In genomic region chr3:171393032-171393744, GRCh38 we compare ENCODE assay signal across 12 cellular contexts.
DNase-seq lines count a peak whose midpoint lies in the region; ATAC-seq and TF ChIP-seq lines count a peak whose summit lies in the region.
"Had no signal": no experiment of that assay in that cellular context is flagged by ENCODE, and none has a peak within 500 bp of the region (broad histone marks: within the 10 kb centered on the region; RNA-seq: fewer than 3 reads in every experiment).

No MANE protein-coding gene starts in this region.

- H3K36me3 ChIP-seq in ACC112 (ENCODE audit: insufficient read depth, low read length) (0 out of 2 replicates have a peak, but pooled peaks cover 3% of the 10 kb centered on the region), brain microvascular endothelial cell (replicated peaks) (no peaks in the 10 kb centered on the region)

- H3K27me3 ChIP-seq in ACC112 (ENCODE audit: insufficient read depth, low read length) (no peaks in the 10 kb centered on the region), brain microvascular endothelial cell (replicated peaks) (no peaks in the 10 kb centered on the region)

- H3K4me1 ChIP-seq in ACC112 (ENCODE audit: control insufficient read depth, insufficient read depth, low read length, unreplicated experiment): peaks cover 10% of the 10 kb centered on the region

- no peak for ATAC-seq in GM19452 (IDR thresholded peaks at IDR 0.05; ENCODE audit: unreplicated experiment)
- no peak for ATAC-seq in activated naive CD4-positive, alpha-beta T cell treated with anti-CD3 and anti-CD28 coated beads, Interleukin-2, amount 50 U/mL, for 72 hours

- DNase-seq in NCI-H1105 treated with DMSO at 0.1 percent for 48 hours (lab: John Stamatoyannopoulos, UW) (peak; percentile 88), brain microvascular endothelial cell (peak; percentile 72), islet precursor cell (peak; percentile 60), UCSD-AML1 (lab: John Stamatoyannopoulos, UW; ENCODE audit: unreplicated experiment) (no peak), NCI-H1694 treated with DMSO at 0.1 percent for 48 hours (lab: John Stamatoyannopoulos, UW) (no peak)
- DNase-seq in activated naive CD4-positive, alpha-beta T cell treated with anti-CD3 and anti-CD28 coated beads, Interleukin-2, amount 50 U/mL, for 72 hours (ENCODE audit: low spot score in 2 of 2): no peak
- DNase-seq: activated T-cell treated with anti-CD3 and anti-CD28 coated beads, Interleukin-2, amount 50 U/mL, for 48 hours; psoas muscle had no signal

- no peak overlapping the region for H3K27ac ChIP-seq in ACC112 (ENCODE audit: low read depth, low read length)
- H3K27ac ChIP-seq in brain microvascular endothelial cell: peak overlapping the region; percentile 62
- H3K27ac ChIP-seq: psoas muscle had no signal

- no peak overlapping the region for H3K4me3 ChIP-seq in ACC112 (ENCODE audit: low read depth, low read length)
- H3K4me3 ChIP-seq in brain microvascular endothelial cell (ENCODE audit: low read depth, low read length): no peak overlapping the region
- H3K4me3 ChIP-seq: psoas muscle had no signal

- peaks cover 4 to 5% of the 10 kb centered on the region in 2 donors for H3K9me3 Mint-ChIP-seq in activated naive CD4-positive, alpha-beta T cell treated with anti-CD3 and anti-CD28 coated beads, Interleukin-2, amount 50 U/mL, for 72 hours

- H2AFZ ChIP-seq in ACC112 (ENCODE audit: low read length, unreplicated experiment): peak overlapping the region; percentile 12

- in situ Hi-C loops in brain microvascular endothelial cell (cut with HindIII; ENCODE audit: low pct_ligation_motif_present, low sequenced_read_pairs): no loop called here

- H3K79me2 ChIP-seq in ACC112 (ENCODE audit: control insufficient read depth, insufficient read depth, low read length, unreplicated experiment): peaks cover 6% of the 10 kb centered on the region

- H3K36me3 Mint-ChIP-seq in activated naive CD4-positive, alpha-beta T cell treated with anti-CD3 and anti-CD28 coated beads, Interleukin-2, amount 50 U/mL, for 72 hours: peaks cover 13 to 24% of the 10 kb centered on the region in 2 donors

- no peak for TF ChIP-seq CTCF in brain microvascular endothelial cell (IDR thresholded peaks at IDR 0.05; ENCODE audit: low read depth, low read length, missing control alignments)

- no peak overlapping the region for H3K27ac Mint-ChIP-seq in activated naive CD4-positive, alpha-beta T cell treated with anti-CD3 and anti-CD28 coated beads, Interleukin-2, amount 50 U/mL, for 72 hours
- H3K27ac Mint-ChIP-seq: dendritic cell treated with granulocyte-macrophage colony-stimulating factor and Interleukin-4, amounts not matched to agents 40 ng/mL and 50 ng/mL, for 4 days; IgD-negative memory B cell had no signal

Comparison
In these comparisons a context has a peak if more than half of its experiments do, and no peak if none do; other contexts are left out.
1. DNase-seq: peak in NCI-H1105 treated with DMSO at 0.1 percent for 48 hours (single experiment), brain microvascular endothelial cell (single experiment) and islet precursor cell (single experiment); none in UCSD-AML1 (single experiment), activated naive CD4-positive, alpha-beta T cell treated with anti-CD3 and anti-CD28 coated beads, Interleukin-2, amount 50 U/mL, for 72 hours (0 of 2) and NCI-H1694 treated with DMSO at 0.1 percent for 48 hours (single experiment).